17 cellular contexts compared by ENCODE assay signal in the genomic region with DNA sequence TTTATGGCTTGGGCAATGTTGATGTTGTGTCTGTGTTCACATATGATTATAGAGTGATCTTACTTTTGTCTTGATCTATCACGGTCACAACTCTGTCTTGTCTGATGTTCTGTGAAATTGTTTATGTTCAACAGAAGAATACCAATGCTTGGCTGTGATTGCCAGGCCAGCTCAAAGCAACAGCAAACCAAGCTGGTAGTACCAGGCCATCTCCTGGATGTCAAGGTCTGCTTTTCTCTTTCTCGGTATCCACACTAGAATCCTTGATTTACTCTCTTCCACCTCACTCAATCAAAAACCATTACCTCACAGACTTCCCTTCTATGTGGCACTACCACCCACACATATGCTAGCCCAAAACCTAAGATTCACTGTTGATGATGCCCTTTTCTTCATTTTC. TPM values are rescaled to one million over a fixed set of nuclear protein-coding genes. Genes with fewer than 3 reads are reported as not detected.
A peak's percentile ranks its signal among the peaks of the same experiment; 100 is the strongest.
DNase-seq lines count a peak whose midpoint lies in the region; ATAC-seq, FAIRE-seq and TF ChIP-seq lines count a peak whose summit lies in the region.
"Had no signal": no experiment of that assay in that cellular context is flagged by ENCODE, and none has a peak within 500 bp of the region (broad histone marks: within the 10 kb centered on the region; RNA-seq: fewer than 3 reads in every experiment).

No MANE protein-coding gene starts in this region.

- H2AFZ ChIP-seq in K562 (ENCODE audit: low read depth, low read length) = peak overlapping the region; percentile 98

- peak overlapping the region; percentile 91; the same call in 1 of the 2 replicates for H3K4me2 ChIP-seq in BLaER1
- H3K4me2 ChIP-seq in K562 (ENCODE audit: insufficient read depth, low read length) = no peak overlapping the region; the same call in 1 of the 2 replicates

- TF ChIP-seq RAD21 in K562 (CRISPR knock-in tag; conservative IDR thresholded peaks at IDR 0.05 in 1 of 2, IDR thresholded peaks at IDR 0.05 in 1 of 2) = no peak

- TF ChIP-seq POLR2A in H54 (IDR thresholded peaks at IDR 0.05; ENCODE audit: low read depth, low read length) (no peak), K562 (conservative IDR thresholded peaks at IDR 0.05) (no peak), spleen (IDR thresholded peaks at IDR 0.05) (no peak)

- H3K27ac Mint-ChIP-seq in activated CD4-positive, alpha-beta memory T cell treated with anti-CD3 and anti-CD28 coated beads, Interleukin-2, amount 10 ng/mL, durations not matched to agents 7 days and 5 days = no peak overlapping the region
- H3K27ac Mint-ChIP-seq: CD14-positive monocyte; CD4-positive, alpha-beta memory T cell; HFFc6 had no signal

- intact Hi-C loops in K562 (cut with micrococcal nuclease) (no loop called here), spleen (cut with DNase I; ENCODE audit: low total_unique reads) (no loop called here)

- WGBS in K562 (ENCODE audit: insufficient coverage, low coverage, missing lambda C conversion rate) = 84% methylated on average over 2 of the region's 2 CpGs
- WGBS in spleen, 5 donors = 88 to 98% (median 96%) methylated on average over 2 of the region's 2 CpGs

- H3K36me3 Mint-ChIP-seq in activated CD4-positive, alpha-beta memory T cell treated with anti-CD3 and anti-CD28 coated beads, Interleukin-2, amount 10 ng/mL, durations not matched to agents 7 days and 5 days (ENCODE audit: low read depth) = peaks cover 15% of the 10 kb centered on the region
- H3K36me3 Mint-ChIP-seq: CD14-positive monocyte had no signal

- H4K20me1 ChIP-seq in BLaER1 (no peaks in the 10 kb centered on the region), K562 (replicated peaks; ENCODE audit: control insufficient read depth, insufficient read depth, low read length) (no peaks in the 10 kb centered on the region)

- POLR2A ChIA-PET in K562 (lab: Yijun Ruan, JAX) = interaction anchor here (0.5 to 1.6 kb wide), 2 partner anchors 19 to 428 kb away, joined by 3 to 6 read pairs; no protein-coding TSS in a partner anchor
- POLR2A ChIA-PET in activated CD4-positive, alpha-beta memory T cell treated with anti-CD3 and anti-CD28 coated beads, Interleukin-2, amount 10 ng/mL, durations not matched to agents 7 days and 5 days (lab: Charles Lee) = interaction anchor here (0.7 to 3.2 kb wide), 4 partner anchors 10 to 447 kb away, joined by 3 to 7 read pairs (median 4); no protein-coding TSS in a partner anchor

- in situ Hi-C loops in K562 (cut with MboI) = no loop called here

- DNase-seq in H54 (ENCODE audit: insufficient read length, low spot score) (no peak), K562 (ENCODE audit: extremely low read depth in 1 of 4, low spot score in 3 of 4) (no peak), spleen (no peak), NCI-H146 treated with DMSO at 0.1 percent for 48 hours (lab: John Stamatoyannopoulos, UW; ENCODE audit: unreplicated experiment) (no peak)
- DNase-seq in activated CD4-positive, alpha-beta memory T cell treated with anti-CD3 and anti-CD28 coated beads, Interleukin-2, amount 10 ng/mL, durations not matched to agents 7 days and 5 days = no peak
- DNase-seq: BE2C; Calu3; CD4-positive, alpha-beta memory T cell; DND-41; EL; HCEC 1CT; HFFc6; IMR-90 had no signal

- no peaks in the 10 kb centered on the region for H3K9me3 Mint-ChIP-seq in activated CD4-positive, alpha-beta memory T cell treated with anti-CD3 and anti-CD28 coated beads, Interleukin-2, amount 10 ng/mL, durations not matched to agents 7 days and 5 days
- H3K9me3 Mint-ChIP-seq: CD14-positive monocyte; CD4-positive, alpha-beta memory T cell; HFFc6 had no signal

- no peak overlapping the region for H3K9ac ChIP-seq in BLaER1
- H3K9ac ChIP-seq in K562 (ENCODE audit: insufficient read depth in 1 of 2, low read depth in 2 of 2, low read length in 2 of 2) = no peak overlapping the region

- no peak for ATAC-seq in K562
- ATAC-seq in GM19467 (IDR thresholded peaks at IDR 0.05; ENCODE audit: unreplicated experiment) = no peak

- H3K9me1 ChIP-seq in K562 (ENCODE audit: control insufficient read depth, insufficient read depth, low read length) = no peaks in the 10 kb centered on the region

- H3K9me3 ChIP-seq in BLaER1 = no peaks in the 10 kb centered on the region
- no peaks in the 10 kb centered on the region for H3K9me3 ChIP-seq in K562 (replicated peaks; ENCODE audit: control insufficient read depth, insufficient read depth, low read depth, low read length)
- H3K9me3 ChIP-seq in spleen = no peaks in the 10 kb centered on the region
- H3K9me3 ChIP-seq: BE2C had no signal

- TF ChIP-seq CTCF in K562 (IDR thresholded peaks at IDR 0.05 in 2 of 3, conservative IDR thresholded peaks at IDR 0.05 in 1 of 3; ENCODE audit: insufficient read depth in 2 of 3, low read depth in 1 of 3, low read length in 3 of 3) (no peak), spleen (IDR thresholded peaks at IDR 0.05 in 8 of 11, conservative IDR thresholded peaks at IDR 0.05 in 3 of 11) (no peak)

- FAIRE-seq in H54 (lab: Jason Lieb, UNC) = peak; percentile 30
- no peak for FAIRE-seq in K562 (lab: Jason Lieb, UNC)
- FAIRE-seq: GM12878 had no signal

- CTCF ChIA-PET in K562 (lab: Yijun Ruan, JAX; ENCODE audit: low intra/inter-chr PET ratio) = no interaction called here
- CTCF ChIA-PET in activated CD4-positive, alpha-beta memory T cell treated with anti-CD3 and anti-CD28 coated beads, Interleukin-2, amount 10 ng/mL, durations not matched to agents 7 days and 5 days (lab: Charles Lee) = interaction anchor here (0.6 to 4.9 kb wide), 2 partner anchors 14 to 455 kb away, joined by 3 to 41 read pairs; no protein-coding TSS in a partner anchor

- H3K27ac ChIP-seq in BLaER1 (no peak overlapping the region), K562 (ENCODE audit: extremely low read depth, low read depth, low read length) (no peak overlapping the region), spleen (peak overlapping the region in 5 of 8 donors; percentile 1 to 90 (median 87))

- no peak overlapping the region for H3K4me3 Mint-ChIP-seq in activated CD4-positive, alpha-beta memory T cell treated with anti-CD3 and anti-CD28 coated beads, Interleukin-2, amount 10 ng/mL, durations not matched to agents 7 days and 5 days
- H3K4me3 Mint-ChIP-seq: CD14-positive monocyte; CD4-positive, alpha-beta memory T cell; HFFc6 had no signal

- no peaks in the 10 kb centered on the region for H3K27me3 Mint-ChIP-seq in activated CD4-positive, alpha-beta memory T cell treated with anti-CD3 and anti-CD28 coated beads, Interleukin-2, amount 10 ng/mL, durations not matched to agents 7 days and 5 days
- H3K27me3 Mint-ChIP-seq: CD4-positive, alpha-beta memory T cell had no signal

- peaks cover 21% of the 10 kb centered on the region for H3K4me1 Mint-ChIP-seq in activated CD4-positive, alpha-beta memory T cell treated with anti-CD3 and anti-CD28 coated beads, Interleukin-2, amount 10 ng/mL, durations not matched to agents 7 days and 5 days

- H3K27me3 ChIP-seq in BLaER1 (no peaks in the 10 kb centered on the region), K562 (ENCODE audit: control insufficient read depth in 2 of 2, insufficient read depth in 2 of 2, low read length in 2 of 2) (no peaks in the 10 kb centered on the region), spleen (replicated peaks in 1 of 7) (no peaks in the 10 kb centered on the region)
- H3K27me3 ChIP-seq: BE2C had no signal

- H3K36me3 ChIP-seq in BLaER1 (no peaks in the 10 kb centered on the region), K562 (ENCODE audit: control insufficient read depth, insufficient read depth, low read length) (peaks cover 18% of the 10 kb centered on the region; the same call in 2 of the 3 replicates), spleen (no peaks in the 10 kb centered on the region)
- H3K36me3 ChIP-seq: BE2C had no signal

- H3K4me1 ChIP-seq in BLaER1 = peaks cover 34% of the 10 kb centered on the region
- peaks cover 0 to 27% of the 10 kb centered on the region in 2 experiments for H3K4me1 ChIP-seq in K562 (replicated peaks in 1 of 2; ENCODE audit: control insufficient read depth in 2 of 2, insufficient read depth in 2 of 2, low read length in 2 of 2)
- peaks cover 0 to 43% (median 26%) of the 10 kb centered on the region in 6 donors for H3K4me1 ChIP-seq in spleen
- H3K4me1 ChIP-seq: BE2C had no signal

- BruUV-seq in K562 (replicated peaks; lab: Mats Ljungman, UMichigan) = no TSS peak

- H3K79me2 ChIP-seq in K562 (ENCODE audit: control insufficient read depth, insufficient read depth, low read length) = peaks cover 33% of the 10 kb centered on the region

- TF ChIP-seq EP300 in K562 (IDR thresholded peaks at IDR 0.05; ENCODE audit: low read length) = no peak

- H3K4me3 ChIP-seq in BLaER1 = no peak overlapping the region
- no peak overlapping the region for H3K4me3 ChIP-seq in K562
- H3K4me3 ChIP-seq in spleen = no peak overlapping the region

RNA-seq across cellular contexts. Expression of a gene that starts 1.3 kb away (rescaled TPM):
- total RNA-seq in K562 (2011; cell fraction: chromatin; rRNA removed; ENCODE audit: low replicate concordance) = 18.0 and 54.7 TPM in 2 replicates
- total RNA-seq in K562 (2011; cell fraction: nucleolus; rRNA removed) = 8.5 and 10.9 TPM in 2 replicates
- 18.6 and 26.0 TPM in 2 replicates for total RNA-seq in K562 (2011; cell fraction: nucleoplasm; rRNA removed)
- total RNA-seq in K562 (2014; rRNA removed) (24.8 and 27.3 TPM in 2 replicates), K562 (2014; rRNA removed; fragmentation: Illumina TruSeq; extraction: Trizol) (44.2 and 50.5 TPM in 2 replicates), K562 (2015; rRNA removed; fragmentation: Illumina TruSeq; extraction: Trizol) (41.2 and 45.5 TPM in 2 replicates), K562 (2021) (36.8 and 37.6 TPM in 2 replicates), spleen (10 to 100 TPM in 6 of 7 donors, 1 to 10 TPM in 1; 8.0 to 25.3 (median 12.5) TPM)
- polyA plus RNA-seq in K562 (2011; rRNA removed) (41.4 and 56.6 TPM in 2 replicates), K562 (2014; fragmentation: Illumina TruSeq; extraction: Trizol) (37.1 and 48.2 TPM in 2 replicates), K562 (2014; fragmentation: Nextera tagmentation; extraction: Ambion mirVana) (10 to 100 TPM; 22.3 to 66.8 TPM), K562 (2014; rRNA removed) (41.6 and 44.4 TPM in 2 replicates), spleen (1 to 10 TPM; 3.8 to 6.4 (median 3.8) TPM)
- 7.6 and 15.3 TPM in 2 replicates for polyA plus RNA-seq in K562 (2011; cell fraction: cytosol; rRNA removed)
- polyA plus RNA-seq in K562 (2011; cell fraction: nucleus; rRNA removed) = 47.4 and 67.9 TPM in 2 replicates
- polyA plus RNA-seq in K562 (2012) = 18.2 and 27.1 TPM in 2 replicates
- 29.5 and 33.9 TPM in 2 replicates for polyA minus RNA-seq in K562 (2011; rRNA and poly(A)+ RNA removed)
- 27.4 and 31.3 TPM in 2 replicates for polyA minus RNA-seq in K562 (2011; cell fraction: cytosol; rRNA and poly(A)+ RNA removed)
- polyA minus RNA-seq in K562 (2011; cell fraction: nucleus; rRNA and poly(A)+ RNA removed) = 16.4 and 29.8 TPM in 2 replicates
- total RNA-seq in activated CD4-positive, alpha-beta memory T cell treated with anti-CD3 and anti-CD28 coated beads, Interleukin-2, amount 10 ng/mL, durations not matched to agents 7 days and 5 days = 10 to 100 TPM; 26.7 to 28.1 TPM

Comparison
In these comparisons a context has a peak if more than half of its experiments do, and no peak if none do; other contexts are left out.
1. H3K27ac ChIP-seq: peak in spleen (5 of 8); none in BLaER1 (single experiment) and K562 (single experiment).